9 cellular contexts compared by ENCODE assay signal in the genomic region with DNA sequence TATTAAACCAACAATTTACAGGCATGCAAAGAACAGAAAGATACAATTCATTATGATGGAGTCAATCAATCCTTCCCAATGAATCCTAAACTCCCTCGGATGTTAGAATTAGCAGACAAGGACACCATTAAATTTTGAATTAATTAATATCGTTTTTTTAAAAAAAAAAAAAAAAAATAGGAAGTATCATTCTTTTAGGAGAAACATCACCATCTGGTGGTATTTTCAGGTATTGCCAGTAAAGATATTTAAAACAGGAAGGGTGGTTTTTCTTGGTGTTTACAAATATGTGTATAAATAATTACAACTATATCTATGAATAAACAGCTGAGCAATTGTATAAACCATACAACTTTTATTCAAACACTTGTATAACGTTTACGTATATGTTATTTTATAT.
DNase-seq lines count a peak whose midpoint lies in the region; ATAC-seq, FAIRE-seq and TF ChIP-seq lines count a peak whose summit lies in the region.
"Had no signal": no experiment of that assay in that cellular context is flagged by ENCODE, and none has a peak within 500 bp of the region (broad histone marks: within the 10 kb centered on the region; RNA-seq: fewer than 3 reads in every experiment).

No MANE protein-coding gene starts in this region.

- CTCF ChIA-PET in HEK293T (lab: Yijun Ruan, JAX) = interaction anchor here (0.6 to 0.7 kb wide), 2 partner anchors 24 to 271 kb away, joined by 3 to 4 read pairs; no protein-coding TSS in a partner anchor

- no peaks in the 10 kb centered on the region for H3K9me3 ChIP-seq in RWPE2 (ENCODE audit: severe bottlenecking)

- ATAC-seq in GM18868 (IDR thresholded peaks at IDR 0.05; ENCODE audit: unreplicated experiment) = peak; percentile 42
- no peak for ATAC-seq in RWPE2 (ENCODE audit: low read depth)

- H3K27me3 ChIP-seq in RWPE2 (ENCODE audit: insufficient read depth, poor library complexity, severe bottlenecking) = no peaks in the 10 kb centered on the region

- H3K36me3 ChIP-seq in RWPE2 (ENCODE audit: low read depth) = no peaks in the 10 kb centered on the region

- no peak overlapping the region for H3K4me3 ChIP-seq in AG10803 (ENCODE audit: low read length)
- H3K4me3 ChIP-seq in RWPE2 (ENCODE audit: severe bottlenecking) = no peak overlapping the region

- no peak for DNase-seq in AG10803 (ENCODE audit: low read depth)
- DNase-seq in RWPE2 (ENCODE audit: low spot score) = no peak
- peak; percentile 22 for DNase-seq in glomerular endothelial cell (ENCODE audit: extremely low read depth, low read depth, low spot score)
- no peak for DNase-seq in urothelium cell line (ENCODE audit: low spot score)
- no peak for DNase-seq in HEK293T (ENCODE audit: extremely low spot score)
- DNase-seq in UCSD-AML1 (lab: John Stamatoyannopoulos, UW; ENCODE audit: unreplicated experiment) = no peak
- no peak for DNase-seq in stimulated activated CD4-positive, alpha-beta T cell treated with anti-CD3 and anti-CD28 coated beads, Interleukin-2, amount 100 ng/mL, for 48 hours
- DNase-seq: stimulated activated CD4-positive, alpha-beta T cell treated with anti-CD3 and anti-CD28 coated beads, Interleukin-4, amount 100 ng/mL, for 4 hours had no signal

- H3K27ac ChIP-seq in RWPE2 (ENCODE audit: poor library complexity, severe bottlenecking) = no peak overlapping the region

- POLR2A ChIA-PET in HEK293T (lab: Yijun Ruan, JAX) = no interaction called here

- no peak for FAIRE-seq in urothelium cell line (lab: Jason Lieb, UNC)

- H3K4me1 ChIP-seq in RWPE2 (ENCODE audit: insufficient read depth, poor library complexity, severe bottlenecking) = peaks cover 13% of the 10 kb centered on the region

- TF ChIP-seq CTCF in AG10803 (conservative IDR thresholded peaks at IDR 0.05; ENCODE audit: low read length) (peak; percentile 50), RWPE2 (IDR thresholded peaks at IDR 0.05; ENCODE audit: poor library complexity, severe bottlenecking) (peak; percentile 84)

TF ChIP-seq in HEK293T, 16 proteins besides CTCF, POLR2A, EP300 and RAD21:
- TF ChIP-seq ELF4 (IDR thresholded peaks at IDR 0.05) = no peak
- no peak for TF ChIP-seq SUZ12 (IDR thresholded peaks at IDR 0.05)
- no peak for TF ChIP-seq FOXA1 (IDR thresholded peaks at IDR 0.05)
- TF ChIP-seq NFRKB (IDR thresholded peaks at IDR 0.05) = no peak
- TF ChIP-seq SP1 (IDR thresholded peaks at IDR 0.05) = no peak
- no peak for TF ChIP-seq ARNT (IDR thresholded peaks at IDR 0.05)
- TF ChIP-seq LEF1 (IDR thresholded peaks at IDR 0.05; ENCODE audit: borderline replicate concordance) = no peak
- TF ChIP-seq TARDBP (IDR thresholded peaks at IDR 0.05) = no peak
- no peak for TF ChIP-seq CTBP1 (IDR thresholded peaks at IDR 0.05; ENCODE audit: borderline replicate concordance)
- TF ChIP-seq FOXM1 (IDR thresholded peaks at IDR 0.05; ENCODE audit: borderline replicate concordance) = no peak
- no peak for TF ChIP-seq BHLHE40 (IDR thresholded peaks at IDR 0.05; ENCODE audit: borderline replicate concordance)
- TF ChIP-seq FOXK2 (IDR thresholded peaks at IDR 0.05) = no peak
- TF ChIP-seq, protein P1, sequence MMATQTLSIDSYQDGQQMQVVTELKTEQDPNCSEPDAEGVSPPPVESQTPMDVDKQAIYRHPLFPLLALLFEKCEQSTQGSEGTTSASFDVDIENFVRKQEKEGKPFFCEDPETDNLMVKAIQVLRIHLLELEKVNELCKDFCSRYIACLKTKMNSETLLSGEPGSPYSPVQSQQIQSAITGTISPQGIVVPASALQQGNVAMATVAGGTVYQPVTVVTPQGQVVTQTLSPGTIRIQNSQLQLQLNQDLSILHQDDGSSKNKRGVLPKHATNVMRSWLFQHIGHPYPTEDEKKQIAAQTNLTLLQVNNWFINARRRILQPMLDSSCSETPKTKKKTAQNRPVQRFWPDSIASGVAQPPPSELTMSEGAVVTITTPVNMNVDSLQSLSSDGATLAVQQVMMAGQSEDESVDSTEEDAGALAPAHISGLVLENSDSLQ (IDR thresholded peaks at IDR 0.05) = no peak
- TF ChIP-seq L3MBTL2 (conservative IDR thresholded peaks at IDR 0.05) = no peak
- TF ChIP-seq ZNF384 (IDR thresholded peaks at IDR 0.05) = no peak
- TF ChIP-seq HDGF (IDR thresholded peaks at IDR 0.05; ENCODE audit: borderline replicate concordance) = no peak
